In genomic region chr14:103347091-103347815, GRCh38 we compare ENCODE assay signal across 1 cellular context.
TF ChIP-seq lines count a peak whose summit lies in the region.

No MANE protein-coding gene starts in this region.

TF ChIP-seq in HepG2, 621 proteins besides CTCF, POLR2A, EP300 and RAD21 (continued from another document):
- 0 out of 2 replicates have a peak, but pooled peaks have one; percentile 36 for TF ChIP-seq ONECUT2 (CRISPR knock-in tag; IDR thresholded peaks at IDR 0.05)
- no peak for TF ChIP-seq FOXP1 (IDR thresholded peaks at IDR 0.05)
- peak; percentile 43; the same call in 1 of the 2 replicates for TF ChIP-seq FOXP1 (CRISPR knock-in tag; IDR thresholded peaks at IDR 0.05)
